ENCODE assay signal across 17 cellular contexts in the genomic region with DNA sequence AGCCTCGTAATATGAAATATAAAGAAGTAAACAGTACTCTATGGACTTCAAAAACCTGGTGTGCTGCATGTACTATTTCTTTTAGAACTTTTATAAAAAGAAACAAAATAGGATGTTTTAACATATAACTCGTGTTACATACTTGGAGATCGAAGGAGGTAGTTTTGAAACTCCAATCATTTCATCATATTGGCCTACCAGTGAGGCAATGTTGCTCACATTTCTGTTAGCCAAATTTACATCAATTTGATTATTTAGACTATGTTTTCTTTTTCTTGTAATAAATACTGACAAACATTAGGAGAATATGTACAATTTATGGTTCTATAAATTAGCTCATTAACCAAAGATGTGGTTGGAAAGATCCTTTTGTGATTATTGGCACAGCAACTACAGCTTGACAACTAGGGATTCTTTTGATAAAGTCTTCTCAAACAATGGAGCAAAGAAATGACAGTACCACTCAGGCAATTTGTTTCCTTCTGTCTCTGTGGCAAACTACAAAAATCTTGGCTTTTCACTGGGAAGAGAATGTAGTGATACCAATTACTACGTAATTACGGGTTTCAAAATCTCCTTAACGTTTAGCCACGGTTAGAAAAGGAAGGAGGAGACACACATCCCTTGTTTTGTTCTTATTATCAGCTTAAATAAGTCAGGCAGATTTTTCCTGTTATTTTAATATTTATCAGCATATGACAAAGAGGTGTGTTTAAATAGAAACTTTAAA.
DNase-seq lines count a peak whose midpoint lies in the region; ATAC-seq, FAIRE-seq and TF ChIP-seq lines count a peak whose summit lies in the region.
"Had no signal": no experiment of that assay in that cellular context is flagged by ENCODE, and none has a peak within 500 bp of the region (broad histone marks: within the 10 kb centered on the region; RNA-seq: fewer than 3 reads in every experiment).

No MANE protein-coding gene starts in this region.

- DNase-seq in heart left ventricle (no peak), cardiac septum (ENCODE audit: low spot score) (no peak), astrocyte (ENCODE audit: low read depth) (peak; percentile 55), iris pigment epithelial cell (ENCODE audit: low read depth) (peak; percentile 34), thyroid gland (no peak), SK-N-DZ (ENCODE audit: low spot score) (no peak)
- DNase-seq in CD8-positive, alpha-beta T cell: no peak
- DNase-seq: ACHN; activated CD8-positive, alpha-beta memory T cell treated with anti-CD3 and anti-CD28 coated beads for 24 hours; activated gamma-delta T cell treated with Interleukin-2 at 50 U/mL for 16 hours; body of pancreas; left lung; naive thymus-derived CD8-positive, alpha-beta T cell; stimulated activated CD4-positive, alpha-beta T cell treated with anti-CD3 and anti-CD28 coated beads, Interleukin-4, amount 100 ng/mL, for 1 hour had no signal

- no peaks in the 10 kb centered on the region for H3K27me3 ChIP-seq in heart left ventricle
- H3K27me3 ChIP-seq in astrocyte (ENCODE audit: insufficient read depth, low read length): no peaks in the 10 kb centered on the region
- H3K27me3 ChIP-seq in thyroid gland: no peaks in the 10 kb centered on the region
- no peaks in the 10 kb centered on the region for H3K27me3 ChIP-seq in CD8-positive, alpha-beta T cell (ENCODE audit: insufficient read depth, low read length)
- H3K27me3 ChIP-seq: body of pancreas, hepatocyte, left lung had no signal

- TF ChIP-seq CTCF in heart left ventricle (IDR thresholded peaks at IDR 0.05): no peak
- no peak for TF ChIP-seq CTCF in astrocyte (IDR thresholded peaks at IDR 0.05; ENCODE audit: insufficient read depth, low read depth, low read length)
- no peak for TF ChIP-seq CTCF in thyroid gland (IDR thresholded peaks at IDR 0.05)
- no peak for TF ChIP-seq CTCF in CD8-positive, alpha-beta T cell (IDR thresholded peaks at IDR 0.05)

- no peaks in the 10 kb centered on the region for H3K27me3 Mint-ChIP-seq in astrocyte (ENCODE audit: low read depth, unreplicated experiment)
- H3K27me3 Mint-ChIP-seq in CD8-positive, alpha-beta T cell (ENCODE audit: low read depth): no peaks in the 10 kb centered on the region
- H3K27me3 Mint-ChIP-seq: naive thymus-derived CD8-positive, alpha-beta T cell had no signal

- H3K36me3 Mint-ChIP-seq in astrocyte (ENCODE audit: low read depth, unreplicated experiment): no peaks in the 10 kb centered on the region
- no peaks in the 10 kb centered on the region for H3K36me3 Mint-ChIP-seq in CD8-positive, alpha-beta T cell
- H3K36me3 Mint-ChIP-seq: naive thymus-derived CD8-positive, alpha-beta T cell had no signal

- no peak for FAIRE-seq in astrocyte (lab: Jason Lieb, UNC)

- peaks cover 9 to 75% (median 40%) of the 10 kb centered on the region in 12 donors for H3K4me1 ChIP-seq in heart left ventricle
- H3K4me1 ChIP-seq in astrocyte (ENCODE audit: insufficient read depth, low read length): peaks cover 19% of the 10 kb centered on the region
- H3K4me1 ChIP-seq in thyroid gland: peaks cover 25 to 29% of the 10 kb centered on the region in 2 donors
- peaks cover 10% of the 10 kb centered on the region for H3K4me1 ChIP-seq in CD8-positive, alpha-beta T cell (ENCODE audit: insufficient read depth, low read length)

- H3K27ac ChIP-seq in heart left ventricle (peak overlapping the region in 10 of 12 donors; percentile 18 to 56 (median 36)), astrocyte (ENCODE audit: low read depth, low read length) (no peak overlapping the region), thyroid gland (peak overlapping the region in 2 of 3 donors; percentile 29 to 65)
- H3K27ac ChIP-seq in CD8-positive, alpha-beta T cell (ENCODE audit: low read depth, low read length): no peak overlapping the region
- H3K27ac ChIP-seq: body of pancreas, hepatocyte, VCaP had no signal

- no peak overlapping the region for H2AFZ ChIP-seq in astrocyte (ENCODE audit: low read depth, low read length)
- H2AFZ ChIP-seq: hepatocyte had no signal

- no peaks in the 10 kb centered on the region for H4K20me1 ChIP-seq in astrocyte (ENCODE audit: insufficient read depth, low read length)

- H3K4me3 ChIP-seq in heart left ventricle (no peak overlapping the region), astrocyte (ENCODE audit: insufficient read depth, low read depth, low read length) (no peak overlapping the region), thyroid gland (replicated peaks in 1 of 3) (no peak overlapping the region)
- H3K4me3 ChIP-seq in CD8-positive, alpha-beta T cell (ENCODE audit: low read depth, low read length): no peak overlapping the region
- H3K4me3 ChIP-seq: body of pancreas, hepatocyte, left lung had no signal

- H3K36me3 ChIP-seq in heart left ventricle (no peaks in the 10 kb centered on the region), astrocyte (ENCODE audit: insufficient read depth, low read length) (no peaks in the 10 kb centered on the region), thyroid gland (no peaks in the 10 kb centered on the region)
- no peaks in the 10 kb centered on the region for H3K36me3 ChIP-seq in CD8-positive, alpha-beta T cell (ENCODE audit: insufficient read depth, low read length)
- H3K36me3 ChIP-seq: left lung had no signal

- POLR2A ChIA-PET in CD8-positive, alpha-beta T cell (lab: Charles Lee): no interaction called here

- peaks cover 2% of the 10 kb centered on the region for H3K9me3 Mint-ChIP-seq in astrocyte (ENCODE audit: unreplicated experiment)
- no peaks in the 10 kb centered on the region for H3K9me3 Mint-ChIP-seq in CD8-positive, alpha-beta T cell
- H3K9me3 Mint-ChIP-seq: naive thymus-derived CD8-positive, alpha-beta T cell had no signal

- WGBS in heart left ventricle, 4 donors: 53 to 57% (median 55%) methylated on average over 7 of the region's 7 CpGs
- 75 to 86% methylated on average over 7 of the region's 7 CpGs for WGBS in thyroid gland, 2 donors

- CTCF ChIA-PET in CD8-positive, alpha-beta T cell (lab: Charles Lee): interaction anchor here (1.1 to 2.0 kb wide), 2 partner anchors 85 to 179 kb away, joined by 3 to 6 read pairs; no protein-coding TSS in a partner anchor

- H3K4me3 Mint-ChIP-seq in astrocyte (ENCODE audit: unreplicated experiment): no peak overlapping the region
- no peak overlapping the region for H3K4me3 Mint-ChIP-seq in CD8-positive, alpha-beta T cell
- H3K4me3 Mint-ChIP-seq: naive thymus-derived CD8-positive, alpha-beta T cell had no signal

- H3K9me3 ChIP-seq in heart left ventricle: no peaks in the 10 kb centered on the region
- no peaks in the 10 kb centered on the region for H3K9me3 ChIP-seq in astrocyte (ENCODE audit: insufficient read depth, low read depth, low read length)
- no peaks in the 10 kb centered on the region for H3K9me3 ChIP-seq in thyroid gland
- H3K9me3 ChIP-seq in CD8-positive, alpha-beta T cell (ENCODE audit: low read length): no peaks in the 10 kb centered on the region
- H3K9me3 ChIP-seq: body of pancreas, left lung had no signal

- no peak overlapping the region for H3K9ac ChIP-seq in astrocyte (ENCODE audit: low read length)

- TF ChIP-seq POLR2A in heart left ventricle (IDR thresholded peaks at IDR 0.05) (no peak), thyroid gland (IDR thresholded peaks at IDR 0.05) (no peak)

- ATAC-seq in heart left ventricle (no peak), GM21529 (IDR thresholded peaks at IDR 0.05; ENCODE audit: unreplicated experiment) (no peak)
- no peak for ATAC-seq in CD8-positive, alpha-beta T cell
- ATAC-seq: body of pancreas; left lung; naive thymus-derived CD8-positive, alpha-beta T cell had no signal

- intact Hi-C loops in heart left ventricle (cut with DNase I) (loop anchor here in 1 of 10 donors (5.0 kb wide), 1 partner anchor 65 kb away; no protein-coding TSS in a partner anchor), cardiac septum (cut with DNase I) (no loop called here), thyroid gland (cut with DNase I) (loop anchor here (10.0 kb wide), 1 partner anchor 57 kb away; no protein-coding TSS in a partner anchor)
- intact Hi-C loops in CD8-positive, alpha-beta T cell (cut with DNase I, micrococcal nuclease): no loop called here

- H3K27ac Mint-ChIP-seq in astrocyte (ENCODE audit: unreplicated experiment): no peak overlapping the region
- no peak overlapping the region for H3K27ac Mint-ChIP-seq in CD8-positive, alpha-beta T cell

- H3K4me1 Mint-ChIP-seq in astrocyte (ENCODE audit: low read depth, unreplicated experiment): peaks cover 38% of the 10 kb centered on the region
- H3K4me1 Mint-ChIP-seq in CD8-positive, alpha-beta T cell (ENCODE audit: low read depth): peaks cover 22% of the 10 kb centered on the region

- H3K79me2 ChIP-seq in astrocyte (ENCODE audit: insufficient read depth, low read length): no peaks in the 10 kb centered on the region
- H3K79me2 ChIP-seq: hepatocyte had no signal

- no peak overlapping the region for H3K4me2 ChIP-seq in astrocyte (ENCODE audit: low read length)
- H3K4me2 ChIP-seq: hepatocyte had no signal

Comparison
In these comparisons a context has a peak if more than half of its experiments do, and no peak if none do; other contexts are left out.
1. DNase-seq: peak in astrocyte (single experiment) and iris pigment epithelial cell (single experiment); none in heart left ventricle (0 of 5), cardiac septum (single experiment), thyroid gland (0 of 2), SK-N-DZ (single experiment) and CD8-positive, alpha-beta T cell (0 of 7).
2. H3K27ac ChIP-seq: peak in heart left ventricle (10 of 12) and thyroid gland (2 of 3); none in astrocyte (single experiment) and CD8-positive, alpha-beta T cell (single experiment).